Comparison of ENCODE assay signal across 1 cellular context in the genomic region with DNA sequence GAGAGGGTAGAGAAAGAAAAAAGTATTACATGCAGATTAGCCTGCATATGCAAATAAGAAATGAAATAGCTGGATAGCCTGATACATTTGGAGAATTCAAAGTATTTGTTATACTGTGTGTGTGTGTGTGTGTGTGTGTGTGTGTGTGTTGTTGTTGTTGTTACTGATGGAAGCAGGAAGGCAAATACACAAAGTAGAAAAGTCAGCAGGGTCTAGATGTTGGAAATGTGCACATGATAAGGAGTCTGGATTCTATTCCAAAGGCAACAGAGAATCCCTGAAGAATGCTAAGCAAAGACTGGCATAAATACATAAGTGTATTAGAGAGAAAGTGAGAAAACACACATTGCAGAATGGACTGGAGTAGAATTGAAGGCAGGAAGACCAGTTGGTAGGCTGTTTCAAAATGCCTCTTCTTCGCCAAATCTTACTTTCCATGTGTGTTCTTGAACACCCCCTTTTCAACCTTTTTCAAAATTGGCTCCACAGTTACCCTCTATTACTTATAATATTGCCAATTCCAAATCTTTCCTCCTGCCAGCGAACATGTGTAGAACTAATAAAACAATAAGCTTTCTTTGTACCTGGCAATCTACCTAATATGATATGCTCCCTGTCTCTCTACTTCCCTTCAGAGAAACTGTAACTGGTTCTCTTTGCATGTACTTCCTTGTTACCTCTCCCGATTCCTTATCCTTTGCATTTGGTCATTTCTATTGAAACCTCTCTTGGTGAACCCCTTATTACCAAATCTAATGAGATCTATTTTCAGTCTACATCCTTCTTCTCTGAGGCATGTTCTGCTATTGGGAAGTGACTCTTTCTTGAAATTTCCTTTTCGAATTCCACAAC.
TF ChIP-seq lines count a peak whose summit lies in the region.

No MANE protein-coding gene starts in this region.

TF ChIP-seq in K562, 482 proteins besides CTCF, POLR2A, EP300 and RAD21 (continued from another document and continues in another):
- TF ChIP-seq, protein P1, sequence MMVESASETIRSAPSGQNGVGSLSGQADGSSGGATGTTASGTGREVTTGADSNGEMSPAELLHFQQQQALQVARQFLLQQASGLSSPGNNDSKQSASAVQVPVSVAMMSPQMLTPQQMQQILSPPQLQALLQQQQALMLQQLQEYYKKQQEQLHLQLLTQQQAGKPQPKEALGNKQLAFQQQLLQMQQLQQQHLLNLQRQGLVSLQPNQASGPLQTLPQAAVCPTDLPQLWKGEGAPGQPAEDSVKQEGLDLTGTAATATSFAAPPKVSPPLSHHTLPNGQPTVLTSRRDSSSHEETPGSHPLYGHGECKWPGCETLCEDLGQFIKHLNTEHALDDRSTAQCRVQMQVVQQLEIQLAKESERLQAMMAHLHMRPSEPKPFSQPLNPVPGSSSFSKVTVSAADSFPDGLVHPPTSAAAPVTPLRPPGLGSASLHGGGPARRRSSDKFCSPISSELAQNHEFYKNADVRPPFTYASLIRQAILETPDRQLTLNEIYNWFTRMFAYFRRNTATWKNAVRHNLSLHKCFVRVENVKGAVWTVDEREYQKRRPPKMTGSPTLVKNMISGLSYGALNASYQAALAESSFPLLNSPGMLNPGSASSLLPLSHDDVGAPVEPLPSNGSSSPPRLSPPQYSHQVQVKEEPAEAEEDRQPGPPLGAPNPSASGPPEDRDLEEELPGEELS (CRISPR knock-in tag; IDR thresholded peaks at IDR 0.05; ENCODE audit: borderline replicate concordance), result no peak
- TF ChIP-seq, protein P2, sequence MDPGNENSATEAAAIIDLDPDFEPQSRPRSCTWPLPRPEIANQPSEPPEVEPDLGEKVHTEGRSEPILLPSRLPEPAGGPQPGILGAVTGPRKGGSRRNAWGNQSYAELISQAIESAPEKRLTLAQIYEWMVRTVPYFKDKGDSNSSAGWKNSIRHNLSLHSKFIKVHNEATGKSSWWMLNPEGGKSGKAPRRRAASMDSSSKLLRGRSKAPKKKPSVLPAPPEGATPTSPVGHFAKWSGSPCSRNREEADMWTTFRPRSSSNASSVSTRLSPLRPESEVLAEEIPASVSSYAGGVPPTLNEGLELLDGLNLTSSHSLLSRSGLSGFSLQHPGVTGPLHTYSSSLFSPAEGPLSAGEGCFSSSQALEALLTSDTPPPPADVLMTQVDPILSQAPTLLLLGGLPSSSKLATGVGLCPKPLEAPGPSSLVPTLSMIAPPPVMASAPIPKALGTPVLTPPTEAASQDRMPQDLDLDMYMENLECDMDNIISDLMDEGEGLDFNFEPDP (CRISPR knock-in tag; IDR thresholded peaks at IDR 0.05), result no peak; the same call in 1 of the 2 replicates
- TF ChIP-seq FUS (optimal IDR thresholded peaks at IDR 0.05; ENCODE audit: low read depth, low read length) (no peak), PHF21A (IDR thresholded peaks at IDR 0.05; ENCODE audit: borderline replicate concordance, low read depth) (no peak), BRF2 (IDR thresholded peaks at IDR 0.05; ENCODE audit: borderline replicate concordance, insufficient read depth, insufficient read length) (no peak), RREB1 (CRISPR knock-in tag; IDR thresholded peaks at IDR 0.05) (no peak), HCFC1 (IDR thresholded peaks at IDR 0.05; ENCODE audit: low read depth, low read length) (no peak), POLR3G (IDR thresholded peaks at IDR 0.05; ENCODE audit: extremely low read depth, insufficient read length, insufficient replicate concordance) (no peak), ZNF507 (tag; conservative IDR thresholded peaks at IDR 0.05) (no peak), PML (IDR thresholded peaks at IDR 0.05; ENCODE audit: low read length) (no peak), ZNF175 (CRISPR knock-in tag; IDR thresholded peaks at IDR 0.05; ENCODE audit: low read depth) (0 out of 2 replicates have a peak, but pooled peaks have one; percentile 17), REST (CRISPR knock-in tag; IDR thresholded peaks at IDR 0.05; ENCODE audit: low read depth) (no peak), MED1 (CRISPR knock-in tag; IDR thresholded peaks at IDR 0.05; ENCODE audit: borderline replicate concordance) (no peak), CCNT2 (IDR thresholded peaks at IDR 0.05; ENCODE audit: borderline replicate concordance, extremely low read depth, insufficient read length, low read depth, low read length) (no peak), ETS2 (tag; IDR thresholded peaks at IDR 0.05; ENCODE audit: borderline replicate concordance, poor library complexity, severe bottlenecking) (no peak), RBBP5 (IDR thresholded peaks at IDR 0.05; ENCODE audit: borderline replicate concordance, insufficient read depth, low read length, poor library complexity, severe bottlenecking) (peak; percentile 30), ZSCAN29 (IDR thresholded peaks at IDR 0.05) (no peak), SRSF1 (IDR thresholded peaks at IDR 0.05; ENCODE audit: low read depth, low read length) (no peak), ZNF23 (CRISPR knock-in tag; IDR thresholded peaks at IDR 0.05) (no peak), KDM2B (CRISPR knock-in tag; IDR thresholded peaks at IDR 0.05) (no peak), CTCFL (IDR thresholded peaks at IDR 0.05; ENCODE audit: borderline replicate concordance, insufficient read depth, low read depth, low read length, poor library complexity, severe bottlenecking) (no peak), EZH2 (IDR thresholded peaks at IDR 0.05; ENCODE audit: borderline replicate concordance, low read depth, low read length) (no peak), CAMTA2 (CRISPR knock-in tag; conservative IDR thresholded peaks at IDR 0.05) (no peak), PREB (CRISPR knock-in tag; IDR thresholded peaks at IDR 0.05) (no peak), CHD2 (IDR thresholded peaks at IDR 0.05; ENCODE audit: low read depth, low read length) (no peak), PCBP2 (IDR thresholded peaks at IDR 0.05; ENCODE audit: low read depth, low read length, poor library complexity, severe bottlenecking) (no peak), STAT5A (IDR thresholded peaks at IDR 0.05; ENCODE audit: borderline replicate concordance, low read length) (no peak), MLX (CRISPR knock-in tag; conservative IDR thresholded peaks at IDR 0.05) (no peak), CCAR2 (IDR thresholded peaks at IDR 0.05; ENCODE audit: low read depth, low read length) (no peak), TCFL5 (CRISPR knock-in tag; conservative IDR thresholded peaks at IDR 0.05) (no peak), ZSCAN32 (CRISPR knock-in tag; IDR thresholded peaks at IDR 0.05) (peak; percentile 39; the same call in 1 of the 2 replicates)
- TF ChIP-seq, protein P3, sequence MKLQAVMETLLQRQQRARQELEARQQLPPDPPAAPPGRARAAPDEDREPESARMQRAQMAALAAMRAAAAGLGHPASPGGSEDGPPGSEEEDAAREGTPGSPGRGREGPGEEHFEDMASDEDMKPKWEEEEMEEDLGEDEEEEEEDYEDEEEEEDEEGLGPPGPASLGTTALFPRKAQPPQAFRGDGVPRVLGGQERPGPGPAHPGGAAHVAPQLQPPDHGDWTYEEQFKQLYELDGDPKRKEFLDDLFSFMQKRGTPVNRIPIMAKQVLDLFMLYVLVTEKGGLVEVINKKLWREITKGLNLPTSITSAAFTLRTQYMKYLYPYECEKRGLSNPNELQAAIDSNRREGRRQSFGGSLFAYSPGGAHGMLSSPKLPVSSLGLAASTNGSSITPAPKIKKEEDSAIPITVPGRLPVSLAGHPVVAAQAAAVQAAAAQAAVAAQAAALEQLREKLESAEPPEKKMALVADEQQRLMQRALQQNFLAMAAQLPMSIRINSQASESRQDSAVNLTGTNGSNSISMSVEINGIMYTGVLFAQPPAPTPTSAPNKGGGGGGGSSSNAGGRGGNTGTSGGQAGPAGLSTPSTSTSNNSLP (IDR thresholded peaks at IDR 0.05; ENCODE audit: borderline replicate concordance, low read depth, low read length), result no peak
